19 cellular contexts compared by ENCODE assay signal in genomic region chr6:11754625-11755289, GRCh38. TPM values are rescaled to one million over a fixed set of nuclear protein-coding genes. Genes with fewer than 3 reads are reported as not detected.
DNase-seq lines count a peak whose midpoint lies in the region; ATAC-seq, FAIRE-seq and TF ChIP-seq lines count a peak whose summit lies in the region.
"Had no signal": no experiment of that assay in that cellular context is flagged by ENCODE, and none has a peak within 500 bp of the region (broad histone marks: within the 10 kb centered on the region; RNA-seq: fewer than 3 reads in every experiment).

No MANE protein-coding gene starts in this region.

- no peak for TF ChIP-seq POLR2A in IMR-90 (IDR thresholded peaks at IDR 0.05; ENCODE audit: low read depth, low read length)

- no peak for FAIRE-seq in bronchial epithelial cell (lab: Jason Lieb, UNC)
- FAIRE-seq: kidney had no signal

- H3K4ac ChIP-seq in IMR-90 (ENCODE audit: low read depth, low read length) = no peak overlapping the region

- ATAC-seq in IMR-90 (ENCODE audit: low read depth) (no peak), GM18861 (IDR thresholded peaks at IDR 0.05; ENCODE audit: unreplicated experiment) (no peak)
- ATAC-seq in stimulated activated memory B cell treated with anti-CD40 and anti-IgM and Interleukin-4, amounts not matched to agents 10 μg/mL and 1 μg/mL and 100 μg/mL, for 72 hours = no peak
- ATAC-seq: activated T-cell treated with anti-CD3 and anti-CD28 coated beads, Interleukin-2, amount 50 U/mL, for 72 hours; stimulated activated naive CD8-positive, alpha-beta T cell treated with anti-CD3 and anti-CD28 coated beads, Interleukin-15, Interleukin-2, amounts not matched to agents 100 U/mL and 50 U/mL, for 24 hours had no signal

- no peak overlapping the region for H4K91ac ChIP-seq in IMR-90 (ENCODE audit: insufficient read depth, low read depth, low read length)

- H4K5ac ChIP-seq in IMR-90 (ENCODE audit: low read depth, low read length) = no peak overlapping the region

- peaks cover 29% of the 10 kb centered on the region for H3K27me3 Mint-ChIP-seq in stimulated activated memory B cell treated with anti-CD40 and anti-IgM and Interleukin-4, amounts not matched to agents 10 μg/mL and 1 μg/mL and 100 μg/mL, for 72 hours
- H3K27me3 Mint-ChIP-seq: activated CD4-positive, alpha-beta memory T cell treated with anti-CD3 and anti-CD28 coated beads, Interleukin-2, amount 10 ng/mL, durations not matched to agents 7 days and 5 days had no signal

- no peak overlapping the region for H2BK15ac ChIP-seq in IMR-90 (ENCODE audit: low read depth, low read length)

- no peaks in the 10 kb centered on the region for H3K79me1 ChIP-seq in IMR-90 (ENCODE audit: low read depth in 1 of 2, low read length in 2 of 2)

- dilution Hi-C loops in IMR-90 (cut with HindIII; ENCODE audit: low sequenced_read_pairs, unreplicated experiment) = no loop called here

- BruUV-seq in IMR-90 (replicated peaks; lab: Mats Ljungman, UMichigan) = no TSS peak

- no peaks in the 10 kb centered on the region for H4K20me1 ChIP-seq in IMR-90 (ENCODE audit: insufficient read depth, low read length)

- WGBS in IMR-90 (ENCODE audit: extremely low coverage in 2 of 2, insufficient read length in 1 of 2), 2 experiments = no CpG with 5 or more reads among the region's 7 CpGs

- H3K9me3 ChIP-seq in IMR-90 (ENCODE audit: control insufficient read depth, insufficient read depth, low read length) = peaks cover 4% of the 10 kb centered on the region
- H3K9me3 ChIP-seq in muscle layer of duodenum (ENCODE audit: control insufficient read depth in 1 of 2, low read length in 2 of 2) = no peaks in the 10 kb centered on the region
- H3K9me3 ChIP-seq: vagina had no signal

- TF ChIP-seq CTCF in IMR-90 (conservative IDR thresholded peaks at IDR 0.05; ENCODE audit: low read depth, low read length) (no peak), bronchial epithelial cell (IDR thresholded peaks at IDR 0.05; ENCODE audit: insufficient read depth, low read length, severe bottlenecking) (no peak)

- H3K36me3 ChIP-seq in IMR-90 (ENCODE audit: control insufficient read depth, insufficient read depth, low read length) = no peaks in the 10 kb centered on the region
- H3K36me3 ChIP-seq in bronchial epithelial cell (ENCODE audit: control insufficient read depth, insufficient read depth, low read length) = no peaks in the 10 kb centered on the region
- no peaks in the 10 kb centered on the region for H3K36me3 ChIP-seq in muscle layer of duodenum (ENCODE audit: control insufficient read depth in 1 of 2, insufficient read depth in 2 of 2, low read length in 2 of 2)
- H3K36me3 ChIP-seq: heart left ventricle, vagina had no signal

- H3K23ac ChIP-seq in IMR-90 (ENCODE audit: low read depth, low read length) = no peak overlapping the region

- no peaks in the 10 kb centered on the region for H3K9me1 ChIP-seq in IMR-90 (ENCODE audit: insufficient read depth, low read length)

- H4K8ac ChIP-seq in IMR-90 (ENCODE audit: low read depth in 2 of 2, low read length in 2 of 2) = no peak overlapping the region

- H3K9ac ChIP-seq in IMR-90 (ENCODE audit: low read depth, low read length) = no peak overlapping the region

- DNase-seq in AG20443 (ENCODE audit: low spot score) (peak; percentile 77), IMR-90 (peak; percentile 66), bronchial epithelial cell (ENCODE audit: low read depth) (peak; percentile 77), D341Med (ENCODE audit: low spot score) (no peak), hypothalamus (lab: John Stamatoyannopoulos, UW) (no peak)
- DNase-seq: activated CD4-positive, alpha-beta memory T cell treated with anti-CD3 and anti-CD28 coated beads, Interleukin-2, amount 10 ng/mL, durations not matched to agents 7 days and 5 days; activated T-cell treated with anti-CD3 and anti-CD28 coated beads, Interleukin-2, amount 50 U/mL, for 72 hours; Calu3; heart left ventricle; kidney; NCI-H187 treated with DMSO at 0.1 percent for 48 hours; NCI-H524; occipital lobe; OCI-M1; stimulated activated naive CD8-positive, alpha-beta T cell treated with anti-CD3 and anti-CD28 coated beads, Interleukin-15, Interleukin-2, amounts not matched to agents 100 U/mL and 50 U/mL, for 24 hours had no signal

- H3K27ac Mint-ChIP-seq in stimulated activated memory B cell treated with anti-CD40 and anti-IgM and Interleukin-4, amounts not matched to agents 10 μg/mL and 1 μg/mL and 100 μg/mL, for 72 hours = no peak overlapping the region
- H3K27ac Mint-ChIP-seq: activated CD4-positive, alpha-beta memory T cell treated with anti-CD3 and anti-CD28 coated beads, Interleukin-2, amount 10 ng/mL, durations not matched to agents 7 days and 5 days; activated T-cell treated with anti-CD3 and anti-CD28 coated beads, Interleukin-2, amount 50 U/mL, for 72 hours had no signal

- intact Hi-C loops in IMR-90 (cut with micrococcal nuclease) = no loop called here

- H3K18ac ChIP-seq in IMR-90 (ENCODE audit: low read depth, low read length) = no peak overlapping the region

- no peak overlapping the region for H2BK5ac ChIP-seq in IMR-90 (ENCODE audit: low read depth, low read length, poor library complexity, severe bottlenecking)

- CTCF ChIA-PET in IMR-90 (lab: Yijun Ruan, JAX) = interaction anchor here (0.5 kb wide), 1 partner anchor 116 kb away, joined by 4 read pairs; no protein-coding TSS in a partner anchor

- no peak overlapping the region for H3K4me2 ChIP-seq in IMR-90 (ENCODE audit: low read depth, low read length)

- H2BK120ac ChIP-seq in IMR-90 (ENCODE audit: low read depth, low read length) = no peak overlapping the region

- in situ Hi-C loops in IMR-90 (cut with MboI; ENCODE audit: low sequenced_read_pairs) = no loop called here

- peak overlapping the region; percentile 13 for H2AFZ ChIP-seq in IMR-90 (replicated peaks; ENCODE audit: low read length, poor library complexity)

- no peaks in the 10 kb centered on the region for H3K27me3 ChIP-seq in IMR-90 (ENCODE audit: control insufficient read depth, insufficient read depth, low read length)
- no peaks in the 10 kb centered on the region for H3K27me3 ChIP-seq in bronchial epithelial cell (ENCODE audit: control insufficient read depth, insufficient read depth, low read length)
- H3K27me3 ChIP-seq in muscle layer of duodenum (ENCODE audit: low read depth, low read length) = no peaks in the 10 kb centered on the region
- H3K27me3 ChIP-seq: heart left ventricle, vagina had no signal

- H3K4me1 ChIP-seq in IMR-90 (ENCODE audit: control insufficient read depth, insufficient read depth, low read length) (no peaks in the 10 kb centered on the region), muscle layer of duodenum (ENCODE audit: control insufficient read depth in 1 of 2, insufficient read depth in 2 of 2, low read length in 2 of 2) (no peaks in the 10 kb centered on the region)
- H3K4me1 ChIP-seq: heart left ventricle, vagina had no signal

- H3K14ac ChIP-seq in IMR-90 (replicated peaks; ENCODE audit: low read depth, low read length) = no peak overlapping the region

- H3K4me1 Mint-ChIP-seq in stimulated activated memory B cell treated with anti-CD40 and anti-IgM and Interleukin-4, amounts not matched to agents 10 μg/mL and 1 μg/mL and 100 μg/mL, for 72 hours = no peaks in the 10 kb centered on the region

- no peaks in the 10 kb centered on the region for H3K36me3 Mint-ChIP-seq in stimulated activated memory B cell treated with anti-CD40 and anti-IgM and Interleukin-4, amounts not matched to agents 10 μg/mL and 1 μg/mL and 100 μg/mL, for 72 hours

- POLR2A ChIA-PET in IMR-90 (lab: Charles Lee; ENCODE audit: unreplicated experiment) = no interaction called here

- TF ChIP-seq RAD21 in IMR-90 (IDR thresholded peaks at IDR 0.05; ENCODE audit: low read length) = no peak

- H2AK9ac ChIP-seq in IMR-90 (replicated peaks; ENCODE audit: low read depth, low read length, poor library complexity) = no peak overlapping the region

- H3K9me3 Mint-ChIP-seq in stimulated activated memory B cell treated with anti-CD40 and anti-IgM and Interleukin-4, amounts not matched to agents 10 μg/mL and 1 μg/mL and 100 μg/mL, for 72 hours = peaks cover 8% of the 10 kb centered on the region
- H3K9me3 Mint-ChIP-seq: activated CD4-positive, alpha-beta memory T cell treated with anti-CD3 and anti-CD28 coated beads, Interleukin-2, amount 10 ng/mL, durations not matched to agents 7 days and 5 days had no signal

- no peak overlapping the region for H2AK5ac ChIP-seq in IMR-90 (ENCODE audit: low read depth, low read length)

- no peak overlapping the region for H3K27ac ChIP-seq in IMR-90 (ENCODE audit: insufficient read depth, low read length)
- peak overlapping the region; percentile 58 for H3K27ac ChIP-seq in muscle layer of duodenum (ENCODE audit: low read length)
- H3K27ac ChIP-seq: vagina had no signal

- no peak overlapping the region for H2BK20ac ChIP-seq in IMR-90 (ENCODE audit: low read depth, low read length)

- no peak overlapping the region for H3K4me3 Mint-ChIP-seq in stimulated activated memory B cell treated with anti-CD40 and anti-IgM and Interleukin-4, amounts not matched to agents 10 μg/mL and 1 μg/mL and 100 μg/mL, for 72 hours
- H3K4me3 Mint-ChIP-seq: activated CD4-positive, alpha-beta memory T cell treated with anti-CD3 and anti-CD28 coated beads, Interleukin-2, amount 10 ng/mL, durations not matched to agents 7 days and 5 days; activated T-cell treated with anti-CD3 and anti-CD28 coated beads, Interleukin-2, amount 50 U/mL, for 72 hours had no signal

- H3K4me3 ChIP-seq in IMR-90 (ENCODE audit: insufficient read depth, low read depth, low read length) (no peak overlapping the region), bronchial epithelial cell (ENCODE audit: low read depth, low read length) (no peak overlapping the region), muscle layer of duodenum (ENCODE audit: low read depth in 1 of 2, low read length in 2 of 2) (no peak overlapping the region)
- H3K4me3 ChIP-seq: heart left ventricle, vagina had no signal

- no peak overlapping the region for H3K56ac ChIP-seq in IMR-90 (ENCODE audit: extremely low read depth, insufficient read depth, low read length)

TF ChIP-seq in IMR-90, 13 proteins besides CTCF, POLR2A, EP300 and RAD21 (continues in another document):
- TF ChIP-seq MAZ (IDR thresholded peaks at IDR 0.05; ENCODE audit: borderline replicate concordance, low read depth, low read length) = no peak
- TF ChIP-seq FOS (IDR thresholded peaks at IDR 0.05; ENCODE audit: low read depth, low read length) = no peak
- no peak for TF ChIP-seq CEBPB (IDR thresholded peaks at IDR 0.05; ENCODE audit: low read depth, low read length)
- no peak for TF ChIP-seq RCOR1 (IDR thresholded peaks at IDR 0.05; ENCODE audit: insufficient replicate concordance, low read length)

RNA-seq across cellular contexts. Expression of gene ADTRP, which starts 23.8 kb away (rescaled TPM):
- total RNA-seq in IMR-90 (2012; rRNA removed) (0.72 and 0.83 TPM in 2 replicates), bronchial epithelial cell (11.3 and 17.6 TPM in 2 replicates)
- polyA plus RNA-seq in IMR-90 (2012; rRNA removed) = 0.14 and 0.50 TPM in 2 replicates
- polyA plus RNA-seq in IMR-90 (2012; cell fraction: cytosol; rRNA removed) = 0.11 and 0.35 TPM in 2 replicates
- polyA plus RNA-seq in IMR-90 (2012; cell fraction: nucleus; rRNA removed; ENCODE audit: low replicate concordance) = 0.32 and 0.88 TPM in 2 replicates
- total RNA-seq: vagina had no signal

Comparison
In these comparisons a context has a peak if more than half of its experiments do, and no peak if none do; other contexts are left out.
1. DNase-seq: peak in AG20443 (single experiment), IMR-90 (single experiment) and bronchial epithelial cell (single experiment); none in D341Med (single experiment) and hypothalamus (0 of 51).